In the genomic region with DNA sequence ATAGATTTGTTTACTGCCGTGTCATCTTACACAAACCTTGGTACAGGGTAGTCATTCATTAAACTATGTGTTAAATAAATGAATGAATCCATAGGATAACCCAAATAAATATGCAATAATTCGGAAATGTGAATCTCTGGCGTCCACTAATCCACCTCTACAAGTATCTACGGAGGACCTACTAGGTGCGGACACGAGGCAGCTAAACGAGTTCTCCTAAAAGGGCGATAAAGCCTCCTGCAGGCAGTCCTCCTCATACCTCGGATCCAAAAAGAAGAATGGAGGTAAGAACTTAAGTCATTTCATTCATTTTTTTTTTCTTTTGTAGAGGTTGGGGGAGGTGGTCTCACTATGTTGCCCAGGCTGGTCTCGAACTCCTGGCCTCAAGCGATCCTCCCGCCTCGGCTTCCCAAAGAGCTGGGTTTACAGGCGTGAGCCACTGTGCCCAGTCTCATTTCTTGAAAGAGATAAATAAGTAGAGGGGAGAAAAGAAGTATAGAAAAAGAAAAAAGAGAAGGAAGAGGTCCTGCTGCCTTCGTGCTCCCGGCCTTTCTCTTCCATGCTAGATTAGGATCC, we compare ENCODE assay signal across 8 cellular contexts. TPM values are rescaled to one million over a fixed set of nuclear protein-coding genes. Genes with fewer than 3 reads are reported as not detected.
A peak's percentile ranks its signal among the peaks of the same experiment; 100 is the strongest.
DNase-seq lines count a peak whose midpoint lies in the region; ATAC-seq and TF ChIP-seq lines count a peak whose summit lies in the region.

No MANE protein-coding gene starts in this region.

- H3K27ac ChIP-seq in BLaER1 treated with 17β-estradiol and CSF1 and Interleukin-3, amounts not matched to agents 10 nM and 100 nM: peak overlapping the region; percentile 90 to 96 (median 92)
- peak overlapping the region; percentile 90 for H3K27ac ChIP-seq in HUES64 (ENCODE audit: low read depth, low read length)

- H3K27ac Mint-ChIP-seq in naive thymus-derived CD8-positive, alpha-beta T cell: peak overlapping the region; percentile 97 to 100 (median 100)

- no peaks in the 10 kb centered on the region for H3K27me3 Mint-ChIP-seq in naive thymus-derived CD8-positive, alpha-beta T cell

- H4K20me1 ChIP-seq in BLaER1 treated with 17β-estradiol and CSF1 and Interleukin-3, amounts not matched to agents 10 nM and 100 nM: peaks cover 31 to 40% (median 33%) of the 10 kb centered on the region in 11 experiments

- peak overlapping the region; percentile 78 to 93 (median 86) for H3K4me2 ChIP-seq in BLaER1 treated with 17β-estradiol and CSF1 and Interleukin-3, amounts not matched to agents 10 nM and 100 nM

- H3K4me1 ChIP-seq in BLaER1 treated with 17β-estradiol and CSF1 and Interleukin-3, amounts not matched to agents 10 nM and 100 nM: peaks cover 32 to 42% (median 40%) of the 10 kb centered on the region in 10 experiments
- H3K4me1 ChIP-seq in HUES64 (ENCODE audit: insufficient read depth, low read length): peaks cover 11% of the 10 kb centered on the region; the same call in 1 of the 2 replicates

- H3K4me1 Mint-ChIP-seq in naive thymus-derived CD8-positive, alpha-beta T cell: peaks cover 22 to 47% (median 41%) of the 10 kb centered on the region in 4 donors

- no peaks in the 10 kb centered on the region for H3K9me3 ChIP-seq in BLaER1 treated with 17β-estradiol and CSF1 and Interleukin-3, amounts not matched to agents 10 nM and 100 nM (replicated peaks in 1 of 11)
- no peaks in the 10 kb centered on the region for H3K9me3 ChIP-seq in HUES64 (ENCODE audit: insufficient read depth, low read depth, low read length)

- peak overlapping the region; percentile 93 to 97 (median 95) for H3K9ac ChIP-seq in BLaER1 treated with 17β-estradiol and CSF1 and Interleukin-3, amounts not matched to agents 10 nM and 100 nM
- peak overlapping the region; percentile 96 for H3K9ac ChIP-seq in HUES64 (ENCODE audit: low read depth, low read length)

- H3K36me3 Mint-ChIP-seq in naive thymus-derived CD8-positive, alpha-beta T cell: peaks cover 7 to 40% (median 21%) of the 10 kb centered on the region in 3 donors

- no peak for TF ChIP-seq CTCF in choroid plexus epithelial cell (conservative IDR thresholded peaks at IDR 0.05; ENCODE audit: low read depth, low read length)

- H3K4me3 ChIP-seq in BLaER1 treated with 17β-estradiol and CSF1 and Interleukin-3, amounts not matched to agents 10 nM and 100 nM: peak overlapping the region; percentile 74 to 87 (median 82)
- H3K4me3 ChIP-seq in HUES64 (ENCODE audit: low read length) (peak overlapping the region; percentile 81), choroid plexus epithelial cell (ENCODE audit: low read depth, low read length) (peak overlapping the region; percentile 81)

- DNase-seq in choroid plexus epithelial cell (ENCODE audit: low read depth): no peak
- DNase-seq in naive thymus-derived CD8-positive, alpha-beta T cell: no peak
- DNase-seq in NCI-H2081 treated with DMSO at 0.1 percent for 48 hours (lab: John Stamatoyannopoulos, UW): no peak
- DNase-seq in stimulated activated CD4-positive, alpha-beta T cell treated with anti-CD3 and anti-CD28 coated beads, Interleukin-1b, Interleukin-23, amount 100 ng/mL, for 48 hours: no peak
- no peak for DNase-seq in hippocampal formation (lab: John Stamatoyannopoulos, UW)
- DNase-seq in NCI-H2029 (lab: John Stamatoyannopoulos, UW): no peak

- peak; percentile 3 to 23 for ATAC-seq in naive thymus-derived CD8-positive, alpha-beta T cell

- peaks cover 34 to 37% (median 34%) of the 10 kb centered on the region in 11 experiments for H3K36me3 ChIP-seq in BLaER1 treated with 17β-estradiol and CSF1 and Interleukin-3, amounts not matched to agents 10 nM and 100 nM
- H3K36me3 ChIP-seq in HUES64 (ENCODE audit: insufficient read depth, low read length): peaks cover 37% of the 10 kb centered on the region

- H3K9me3 Mint-ChIP-seq in naive thymus-derived CD8-positive, alpha-beta T cell: no peaks in the 10 kb centered on the region

- POLR2A ChIA-PET in naive thymus-derived CD8-positive, alpha-beta T cell (lab: Charles Lee): interaction anchor here (0.6 to 5.6 kb wide), 5 partner anchors 11 to 237 kb away, joined by 3 to 67 read pairs (median 3); a partner anchor contains a TSS

- WGBS in HUES64: 29% methylated on average over 15 of the region's 16 CpGs

- H3K27me3 ChIP-seq in BLaER1 treated with 17β-estradiol and CSF1 and Interleukin-3, amounts not matched to agents 10 nM and 100 nM: no peaks in the 10 kb centered on the region
- H3K27me3 ChIP-seq in HUES64 (ENCODE audit: insufficient read depth, low read length): no peaks in the 10 kb centered on the region

- peak overlapping the region; percentile 98 to 100 (median 99) for H3K4me3 Mint-ChIP-seq in naive thymus-derived CD8-positive, alpha-beta T cell

RNA-seq across cellular contexts. Expression of a gene that starts 0.7 kb away (rescaled TPM):
- 1,456 TPM for polyA plus RNA-seq in HUES64 (2013, experiment 1 of 2)
- 1,538 TPM for polyA plus RNA-seq in HUES64 (2013, experiment 2 of 2)
- 1,000 to 10,000 TPM; 1,870 to 1,893 TPM for total RNA-seq in naive thymus-derived CD8-positive, alpha-beta T cell
- 1,000 to 10,000 TPM; 2,221 to 2,647 (median 2,624) TPM for polyA plus RNA-seq in naive thymus-derived CD8-positive, alpha-beta T cell

RNA-seq across cellular contexts. Expression of a gene that starts 10.7 kb away (rescaled TPM):
- 2.0 TPM for polyA plus RNA-seq in HUES64 (2013, experiment 1 of 2)
- 3.4 TPM for polyA plus RNA-seq in HUES64 (2013, experiment 2 of 2)
- total RNA-seq in naive thymus-derived CD8-positive, alpha-beta T cell: 10 to 100 TPM; 11.0 to 13.2 TPM
- polyA plus RNA-seq in naive thymus-derived CD8-positive, alpha-beta T cell: 1 to 10 TPM; 3.3 to 4.9 (median 3.9) TPM
